Comparison of ENCODE assay signal across 24 cellular contexts in the genomic region with DNA sequence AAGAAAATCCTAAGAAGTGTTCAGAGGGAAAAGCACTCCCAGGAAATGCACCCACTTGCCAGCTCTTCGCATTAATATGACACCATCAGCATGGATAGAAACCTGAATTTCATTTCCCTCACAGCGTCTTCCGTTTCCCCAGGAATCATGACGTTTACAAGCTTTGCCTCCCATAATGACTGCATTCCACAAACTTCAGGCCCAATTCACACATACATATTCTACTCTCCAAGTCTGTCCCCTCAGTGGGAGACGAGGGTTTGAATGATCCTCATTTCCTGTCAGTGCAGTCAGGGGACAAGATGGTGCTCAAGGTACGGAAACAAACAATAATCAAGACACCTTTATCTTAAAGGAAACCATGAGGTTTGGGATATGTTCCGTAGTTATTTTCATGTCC. TPM values are rescaled to one million over a fixed set of nuclear protein-coding genes. Genes with fewer than 3 reads are reported as not detected.
DNase-seq lines count a peak whose midpoint lies in the region; ATAC-seq, FAIRE-seq and TF ChIP-seq lines count a peak whose summit lies in the region.
"Had no signal": no experiment of that assay in that cellular context is flagged by ENCODE, and none has a peak within 500 bp of the region (broad histone marks: within the 10 kb centered on the region; RNA-seq: fewer than 3 reads in every experiment).

No MANE protein-coding gene starts in this region.

- TF ChIP-seq CTCF in D721Med (IDR thresholded peaks at IDR 0.05; ENCODE audit: insufficient read depth, missing control alignments) (no peak), hepatocyte (IDR thresholded peaks at IDR 0.05; ENCODE audit: poor library complexity) (no peak), neural crest cell (conservative IDR thresholded peaks at IDR 0.05) (no peak)

- no peaks in the 10 kb centered on the region for H3K36me3 ChIP-seq in hepatocyte (replicated peaks; ENCODE audit: insufficient read depth, low read depth)
- H3K36me3 ChIP-seq: ascending aorta, neutrophil, prostate gland had no signal

- no peaks in the 10 kb centered on the region for H3K9me3 ChIP-seq in hepatocyte (ENCODE audit: low read depth)
- H3K9me3 ChIP-seq: ascending aorta, neutrophil, prostate gland had no signal

- H3K4me1 ChIP-seq in hepatocyte (ENCODE audit: insufficient read depth): no peaks in the 10 kb centered on the region
- H3K4me1 ChIP-seq: ascending aorta, prostate gland had no signal

- H3K36me3 Mint-ChIP-seq in neural crest cell (ENCODE audit: low read depth): no peaks in the 10 kb centered on the region
- H3K36me3 Mint-ChIP-seq: CD8-positive, alpha-beta memory T cell had no signal

- no peaks in the 10 kb centered on the region for H3K27me3 Mint-ChIP-seq in neural crest cell (ENCODE audit: low read depth)
- H3K27me3 Mint-ChIP-seq: activated CD4-positive, alpha-beta T cell treated with anti-CD3 and anti-CD28 coated beads, Interleukin-2, amount 10 ng/mL, durations not matched to agents 24 days and 14 days had no signal

- ATAC-seq in HG03280 (IDR thresholded peaks at IDR 0.05; ENCODE audit: unreplicated experiment) (no peak), HG02610 (IDR thresholded peaks at IDR 0.05; ENCODE audit: unreplicated experiment) (no peak)
- ATAC-seq: activated naive CD4-positive, alpha-beta T cell treated with anti-CD3 and anti-CD28 coated beads, Interleukin-2, amount 50 U/mL, for 72 hours; HepG2; left ventricle myocardium superior had no signal

- H3K4me3 Mint-ChIP-seq in neural crest cell: no peak overlapping the region
- H3K4me3 Mint-ChIP-seq: activated CD4-positive, alpha-beta T cell treated with anti-CD3 and anti-CD28 coated beads, Interleukin-2, amount 10 ng/mL, durations not matched to agents 24 days and 14 days; CD8-positive, alpha-beta memory T cell had no signal

- no peak overlapping the region for H3K4me3 ChIP-seq in hepatocyte
- H3K4me3 ChIP-seq: ascending aorta, GM23248, prostate gland had no signal

- H3K79me2 ChIP-seq in hepatocyte: no peaks in the 10 kb centered on the region

- H3K4me1 Mint-ChIP-seq in neural crest cell: peaks cover 33% of the 10 kb centered on the region
- H3K4me1 Mint-ChIP-seq: activated CD4-positive, alpha-beta T cell treated with anti-CD3 and anti-CD28 coated beads, Interleukin-2, amount 10 ng/mL, durations not matched to agents 24 days and 14 days; CD8-positive, alpha-beta memory T cell had no signal

- H3K27me3 ChIP-seq in hepatocyte: no peaks in the 10 kb centered on the region
- H3K27me3 ChIP-seq: ascending aorta, neutrophil had no signal

- H3K4me2 ChIP-seq in hepatocyte: peak overlapping the region; percentile 9

- WGBS in hepatocyte (ENCODE audit: low lambda C conversion rate, missing lambda C conversion rate): 51% methylated on average over 7 of the region's 7 CpGs

- peak overlapping the region; percentile 90 for H3K27ac ChIP-seq in angular gyrus (ENCODE audit: low read depth, low read length)
- H3K27ac ChIP-seq in hepatocyte: peak overlapping the region; percentile 6
- H3K27ac ChIP-seq: GM23248, neutrophil, prostate gland, VCaP had no signal

- DNase-seq in D721Med (ENCODE audit: insufficient read length, low spot score) (no peak), hepatocyte (ENCODE audit: low spot score) (no peak), neural crest cell (ENCODE audit: low read depth, low spot score) (no peak), DMS53 (lab: John Stamatoyannopoulos, UW) (no peak), NCI-H1105 treated with DMSO at 0.1 percent for 48 hours (lab: John Stamatoyannopoulos, UW) (no peak)
- DNase-seq: activated CD4-positive, alpha-beta T cell treated with anti-CD3 and anti-CD28 coated beads, Interleukin-2, amount 10 ng/mL, durations not matched to agents 24 days and 14 days; AML-193; CD8-positive, alpha-beta memory T cell; central memory CD4-positive, alpha-beta T cell; GM23248; head of caudate nucleus; left ventricle myocardium superior; NCI-H1930; NCI-H345 had no signal

- FAIRE-seq in D721Med (lab: Jason Lieb, UNC): peak; percentile 35
- FAIRE-seq: G401.6, HepG2 had no signal

- H3K27ac Mint-ChIP-seq in neural crest cell (ENCODE audit: unreplicated experiment): peak overlapping the region; percentile 53
- H3K27ac Mint-ChIP-seq: activated CD4-positive, alpha-beta T cell treated with anti-CD3 and anti-CD28 coated beads, Interleukin-2, amount 10 ng/mL, durations not matched to agents 24 days and 14 days; activated naive CD4-positive, alpha-beta T cell treated with anti-CD3 and anti-CD28 coated beads, Interleukin-2, amount 50 U/mL, for 72 hours; CD8-positive, alpha-beta memory T cell had no signal

- no peaks in the 10 kb centered on the region for H4K20me1 ChIP-seq in hepatocyte (ENCODE audit: insufficient read depth, poor library complexity, severe bottlenecking)

- peaks cover 7% of the 10 kb centered on the region for H3K9me3 Mint-ChIP-seq in neural crest cell
- H3K9me3 Mint-ChIP-seq: CD8-positive, alpha-beta memory T cell had no signal

- H3K9me2 ChIP-seq in hepatocyte (replicated peaks; ENCODE audit: insufficient read depth): no peaks in the 10 kb centered on the region

- peak overlapping the region; percentile 0 for H2AFZ ChIP-seq in hepatocyte
- H2AFZ ChIP-seq: GM23248 had no signal

RNA-seq across cellular contexts. Expression of a gene that starts 44.9 kb away (rescaled TPM):
- total RNA-seq in hepatocyte (140 and 150 TPM in 2 replicates), neural crest cell (24.9 and 25.5 TPM in 2 replicates)
- 29.8 and 31.5 TPM in 2 replicates for polyA plus RNA-seq in hepatocyte
